ENCODE assay signal across 11 cellular contexts in the genomic region with DNA sequence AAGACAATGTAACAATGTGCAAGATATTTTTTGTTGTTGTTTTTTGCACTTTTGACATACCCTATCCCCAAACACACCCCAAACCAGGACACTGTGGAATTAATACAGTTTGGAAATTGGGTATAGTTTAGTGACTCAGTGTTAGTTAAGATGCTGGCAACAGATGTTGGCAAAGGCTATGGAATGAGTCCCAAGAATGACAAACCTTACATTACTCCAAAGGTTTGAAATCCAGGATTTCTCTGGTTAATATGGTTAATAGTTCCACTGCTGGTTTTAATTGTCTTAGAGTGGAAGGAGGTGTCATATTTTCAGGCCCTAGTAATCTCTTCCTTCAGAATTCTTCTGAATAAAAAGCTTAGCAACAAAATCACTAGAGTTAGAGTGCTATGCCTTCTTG. TPM values are rescaled to one million over a fixed set of nuclear protein-coding genes. Genes with fewer than 3 reads are reported as not detected.
A peak's percentile ranks its signal among the peaks of the same experiment; 100 is the strongest.
DNase-seq lines count a peak whose midpoint lies in the region; ATAC-seq and TF ChIP-seq lines count a peak whose summit lies in the region.
"Had no signal": no experiment of that assay in that cellular context is flagged by ENCODE, and none has a peak within 500 bp of the region (broad histone marks: within the 10 kb centered on the region; RNA-seq: fewer than 3 reads in every experiment).

No MANE protein-coding gene starts in this region.

- no peaks in the 10 kb centered on the region for H3K9me3 ChIP-seq in upper lobe of left lung

- DNase-seq in activated naive CD4-positive, alpha-beta T cell treated with anti-CD3 and anti-CD28 coated beads, Interleukin-2, amount 10 ng/mL, durations not matched to agents 7 days and 5 days, result no peak
- no peak for DNase-seq in activated naive CD4-positive, alpha-beta T cell treated with anti-CD3 and anti-CD28 coated beads, Interleukin-2, amount 50 U/mL, for 16 hours
- no peak for DNase-seq in activated naive CD8-positive, alpha-beta T cell treated with anti-CD3 and anti-CD28 coated beads for 36 hours
- DNase-seq in kidney glomerular epithelial cell (lab: John Stamatoyannopoulos, UW), result peak; percentile 21
- DNase-seq in upper lobe of left lung, result no peak
- DNase-seq in WTC11 (ENCODE audit: low spot score), result no peak
- DNase-seq in GF-D8 (lab: John Stamatoyannopoulos, UW), result no peak
- DNase-seq: COR-L47, NCI-H2107 had no signal

- TF ChIP-seq CTCF in upper lobe of left lung (IDR thresholded peaks at IDR 0.05) (no peak), WTC11 (IDR thresholded peaks at IDR 0.05) (no peak)

- peaks cover 54% of the 10 kb centered on the region for H3K4me1 Mint-ChIP-seq in activated naive CD4-positive, alpha-beta T cell treated with anti-CD3 and anti-CD28 coated beads, Interleukin-2, amount 10 ng/mL, durations not matched to agents 7 days and 5 days
- H3K4me1 Mint-ChIP-seq in activated naive CD8-positive, alpha-beta T cell treated with anti-CD3 and anti-CD28 coated beads for 36 hours, result peaks cover 46% of the 10 kb centered on the region
- peaks cover 12% of the 10 kb centered on the region for H3K4me1 Mint-ChIP-seq in WTC11

- ATAC-seq in upper lobe of left lung (ENCODE audit: low FRiP score in 2 of 2), result no peak
- no peak for ATAC-seq in WTC11
- no peak for ATAC-seq in GM21528 (IDR thresholded peaks at IDR 0.05; ENCODE audit: low FRiP score, unreplicated experiment)
- ATAC-seq: HCT116 had no signal

- TF ChIP-seq POLR2A in upper lobe of left lung (IDR thresholded peaks at IDR 0.05), result no peak

- peaks cover 26% of the 10 kb centered on the region for H3K36me3 Mint-ChIP-seq in activated naive CD4-positive, alpha-beta T cell treated with anti-CD3 and anti-CD28 coated beads, Interleukin-2, amount 10 ng/mL, durations not matched to agents 7 days and 5 days
- H3K36me3 Mint-ChIP-seq in activated naive CD8-positive, alpha-beta T cell treated with anti-CD3 and anti-CD28 coated beads for 36 hours, result peaks cover 44% of the 10 kb centered on the region
- H3K36me3 Mint-ChIP-seq in WTC11, result no peaks in the 10 kb centered on the region

- no peaks in the 10 kb centered on the region for H3K27me3 ChIP-seq in upper lobe of left lung

- H3K27me3 Mint-ChIP-seq in activated naive CD4-positive, alpha-beta T cell treated with anti-CD3 and anti-CD28 coated beads, Interleukin-2, amount 10 ng/mL, durations not matched to agents 7 days and 5 days, result peaks cover 4% of the 10 kb centered on the region
- H3K27me3 Mint-ChIP-seq in activated naive CD8-positive, alpha-beta T cell treated with anti-CD3 and anti-CD28 coated beads for 36 hours, result peaks cover 6% of the 10 kb centered on the region
- no peaks in the 10 kb centered on the region for H3K27me3 Mint-ChIP-seq in WTC11 (ENCODE audit: low read depth)

- H3K4me3 Mint-ChIP-seq in activated naive CD4-positive, alpha-beta T cell treated with anti-CD3 and anti-CD28 coated beads, Interleukin-2, amount 10 ng/mL, durations not matched to agents 7 days and 5 days, result peak overlapping the region; percentile 86
- H3K4me3 Mint-ChIP-seq in activated naive CD8-positive, alpha-beta T cell treated with anti-CD3 and anti-CD28 coated beads for 36 hours, result peak overlapping the region; percentile 90
- no peak overlapping the region for H3K4me3 Mint-ChIP-seq in WTC11

- peak overlapping the region; percentile 100 for H3K27ac Mint-ChIP-seq in activated naive CD4-positive, alpha-beta T cell treated with anti-CD3 and anti-CD28 coated beads, Interleukin-2, amount 10 ng/mL, durations not matched to agents 7 days and 5 days
- peak overlapping the region; percentile 100 for H3K27ac Mint-ChIP-seq in activated naive CD8-positive, alpha-beta T cell treated with anti-CD3 and anti-CD28 coated beads for 36 hours
- H3K27ac Mint-ChIP-seq in WTC11, result no peak overlapping the region

- POLR2A ChIA-PET in WTC11 (lab: Charles Lee), result no interaction called here

- no peaks in the 10 kb centered on the region for H3K9me3 Mint-ChIP-seq in activated naive CD4-positive, alpha-beta T cell treated with anti-CD3 and anti-CD28 coated beads, Interleukin-2, amount 10 ng/mL, durations not matched to agents 7 days and 5 days
- H3K9me3 Mint-ChIP-seq in activated naive CD8-positive, alpha-beta T cell treated with anti-CD3 and anti-CD28 coated beads for 36 hours, result no peaks in the 10 kb centered on the region
- no peaks in the 10 kb centered on the region for H3K9me3 Mint-ChIP-seq in WTC11

- peaks cover 0 to 6% (median 3%) of the 10 kb centered on the region in 4 donors for H3K36me3 ChIP-seq in upper lobe of left lung

- TF ChIP-seq EP300 in upper lobe of left lung (IDR thresholded peaks at IDR 0.05), result no peak

- H3K4me3 ChIP-seq in upper lobe of left lung, result peak overlapping the region in 3 of 4 donors; percentile 9 to 36 (median 34)

- H3K4me1 ChIP-seq in upper lobe of left lung, result peaks cover 34 to 39% (median 37%) of the 10 kb centered on the region in 4 donors

- H3K27ac ChIP-seq in upper lobe of left lung, result peak overlapping the region; percentile 65 to 100 (median 85)

- CTCF ChIA-PET in activated naive CD4-positive, alpha-beta T cell treated with anti-CD3 and anti-CD28 coated beads, Interleukin-2, amount 10 ng/mL, durations not matched to agents 7 days and 5 days (lab: Charles Lee), result interaction anchor here (2.0 to 2.2 kb wide), 2 partner anchors 51 to 55 kb away, joined by 7 to 10 read pairs; no protein-coding TSS in a partner anchor
- CTCF ChIA-PET in WTC11 (lab: Charles Lee), result interaction anchor here (1.4 kb wide), 1 partner anchor 55 kb away, joined by 3 read pairs; no protein-coding TSS in a partner anchor

TF ChIP-seq in WTC11, 78 proteins besides CTCF, POLR2A, EP300 and RAD21 (continues in another document):
- TF ChIP-seq GABPB1 (CRISPR knock-in tag; IDR thresholded peaks at IDR 0.05) (no peak), CBFB (CRISPR knock-in tag; IDR thresholded peaks at IDR 0.05; ENCODE audit: low read depth) (no peak), ETV6 (CRISPR knock-in tag; IDR thresholded peaks at IDR 0.05) (no peak), JAZF1 (CRISPR knock-in tag; IDR thresholded peaks at IDR 0.05) (no peak), RELA (CRISPR knock-in tag; IDR thresholded peaks at IDR 0.05; ENCODE audit: borderline replicate concordance) (no peak), FOXJ3 (CRISPR knock-in tag; IDR thresholded peaks at IDR 0.05; ENCODE audit: borderline replicate concordance) (no peak)
- TF ChIP-seq, protein P1, sequence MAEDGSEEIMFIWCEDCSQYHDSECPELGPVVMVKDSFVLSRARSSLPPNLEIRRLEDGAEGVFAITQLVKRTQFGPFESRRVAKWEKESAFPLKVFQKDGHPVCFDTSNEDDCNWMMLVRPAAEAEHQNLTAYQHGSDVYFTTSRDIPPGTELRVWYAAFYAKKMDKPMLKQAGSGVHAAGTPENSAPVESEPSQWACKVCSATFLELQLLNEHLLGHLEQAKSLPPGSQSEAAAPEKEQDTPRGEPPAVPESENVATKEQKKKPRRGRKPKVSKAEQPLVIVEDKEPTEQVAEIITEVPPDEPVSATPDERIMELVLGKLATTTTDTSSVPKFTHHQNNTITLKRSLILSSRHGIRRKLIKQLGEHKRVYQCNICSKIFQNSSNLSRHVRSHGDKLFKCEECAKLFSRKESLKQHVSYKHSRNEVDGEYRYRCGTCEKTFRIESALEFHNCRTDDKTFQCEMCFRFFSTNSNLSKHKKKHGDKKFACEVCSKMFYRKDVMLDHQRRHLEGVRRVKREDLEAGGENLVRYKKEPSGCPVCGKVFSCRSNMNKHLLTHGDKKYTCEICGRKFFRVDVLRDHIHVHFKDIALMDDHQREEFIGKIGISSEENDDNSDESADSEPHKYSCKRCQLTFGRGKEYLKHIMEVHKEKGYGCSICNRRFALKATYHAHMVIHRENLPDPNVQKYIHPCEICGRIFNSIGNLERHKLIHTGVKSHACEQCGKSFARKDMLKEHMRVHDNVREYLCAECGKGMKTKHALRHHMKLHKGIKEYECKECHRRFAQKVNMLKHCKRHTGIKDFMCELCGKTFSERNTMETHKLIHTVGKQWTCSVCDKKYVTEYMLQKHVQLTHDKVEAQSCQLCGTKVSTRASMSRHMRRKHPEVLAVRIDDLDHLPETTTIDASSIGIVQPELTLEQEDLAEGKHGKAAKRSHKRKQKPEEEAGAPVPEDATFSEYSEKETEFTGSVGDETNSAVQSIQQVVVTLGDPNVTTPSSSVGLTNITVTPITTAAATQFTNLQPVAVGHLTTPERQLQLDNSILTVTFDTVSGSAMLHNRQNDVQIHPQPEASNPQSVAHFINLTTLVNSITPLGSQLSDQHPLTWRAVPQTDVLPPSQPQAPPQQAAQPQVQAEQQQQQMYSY (CRISPR knock-in tag; IDR thresholded peaks at IDR 0.05), result no peak

RNA-seq across cellular contexts. Expression of a gene that starts 0.8 kb away (rescaled TPM):
- total RNA-seq in activated naive CD8-positive, alpha-beta T cell treated with anti-CD3 and anti-CD28 coated beads for 36 hours, result 100 to 1,000 TPM; 146 to 147 TPM
- 10 to 100 TPM; 17.2 to 52.8 (median 34.1) TPM for total RNA-seq in upper lobe of left lung
- 2.1 to 2.7 TPM (median 2.6 TPM) in 3 replicates for total RNA-seq in WTC11 (2021)

RNA-seq across cellular contexts. Expression of a gene that starts 4.0 kb away (rescaled TPM):
- total RNA-seq in activated naive CD8-positive, alpha-beta T cell treated with anti-CD3 and anti-CD28 coated beads for 36 hours, result 10 to 100 TPM; 52.8 to 54.9 TPM
- total RNA-seq in upper lobe of left lung, result 10 to 100 TPM; 21.0 to 53.2 (median 40.9) TPM
- total RNA-seq in WTC11 (2021), result 27.0 to 29.0 TPM (median 28.1 TPM) in 3 replicates

RNA-seq across cellular contexts. Expression of a gene that starts 47.6 kb away (rescaled TPM):
- total RNA-seq in activated naive CD8-positive, alpha-beta T cell treated with anti-CD3 and anti-CD28 coated beads for 36 hours, result 1 to 10 TPM; 3.3 TPM
- total RNA-seq in upper lobe of left lung (1 to 10 TPM in 5 of 6 donors, under 1 TPM in 1; 0.33 to 5.4 (median 1.4) TPM), WTC11 (2021) (0.55 to 1.6 TPM (median 0.82 TPM) in 3 replicates)
